Comparison of ENCODE assay signal across 20 cellular contexts in the genomic region with DNA sequence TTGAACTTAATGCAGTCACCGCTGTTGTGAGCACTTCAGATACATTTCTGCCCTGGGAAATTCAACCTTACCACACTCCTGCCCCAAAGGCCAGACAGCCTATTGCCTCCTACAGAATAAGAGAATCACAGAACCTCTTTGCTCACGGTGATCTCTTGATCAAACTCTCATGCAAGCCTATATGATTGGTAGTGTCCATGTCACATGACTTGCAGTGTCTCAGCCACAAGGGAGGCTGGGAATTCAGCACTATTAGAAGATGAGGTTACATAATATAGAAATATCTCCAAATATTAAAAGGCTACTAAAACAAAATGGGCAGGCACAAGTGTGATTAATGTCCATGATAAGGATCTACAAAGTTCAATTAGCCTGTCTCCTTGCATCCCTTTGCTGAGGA. TPM values are rescaled to one million over a fixed set of nuclear protein-coding genes. Genes with fewer than 3 reads are reported as not detected.
"Had no signal": no experiment of that assay in that cellular context is flagged by ENCODE, and none has a peak within 500 bp of the region (broad histone marks: within the 10 kb centered on the region; RNA-seq: fewer than 3 reads in every experiment).

No MANE protein-coding gene starts in this region.

- H3K4me3 Mint-ChIP-seq: immature natural killer cell; memory B cell; mesothelial cell of epicardium; natural killer cell; neural crest cell; stimulated activated naive B cell treated with anti-CD40 and anti-IgM and Interleukin-4, amounts not matched to agents 10 μg/mL and 1 μg/mL and 100 μg/mL, for 72 hours; stimulated activated naive CD8-positive, alpha-beta T cell treated with anti-CD3 and anti-CD28 coated beads, Interleukin-15, amount 100 ng/mL, for 72 hours had no signal

- H3K27ac Mint-ChIP-seq: immature natural killer cell; memory B cell; mesothelial cell of epicardium; natural killer cell; stimulated activated naive B cell treated with anti-CD40 and anti-IgM and Interleukin-4, amounts not matched to agents 10 μg/mL and 1 μg/mL and 100 μg/mL, for 72 hours; stimulated activated naive CD8-positive, alpha-beta T cell treated with anti-CD3 and anti-CD28 coated beads, Interleukin-15, amount 100 ng/mL, for 72 hours had no signal

- DNase-seq: effector memory CD4-positive, alpha-beta T cell; esophagus squamous epithelium; foreskin fibroblast; glutamatergic neuron; immature natural killer cell; left ventricle myocardium inferior; lower lobe of right lung; natural killer cell; ovary; sigmoid colon; stimulated activated CD4-positive, alpha-beta T cell treated with anti-CD3 and anti-CD28 coated beads, Interleukin-2, amount 100 ng/mL, for 24 hours; stimulated activated CD4-positive, alpha-beta T cell treated with anti-CD3 and anti-CD28 coated beads, Interleukin-4, amount 100 ng/mL, for 4 hours; stimulated activated naive B cell treated with anti-CD40 and anti-IgM and Interleukin-4, amounts not matched to agents 10 μg/mL and 1 μg/mL and 100 μg/mL, for 72 hours; stimulated activated naive CD8-positive, alpha-beta T cell treated with anti-CD3 and anti-CD28 coated beads, Interleukin-15, amount 100 ng/mL, for 72 hours; testis; transverse colon had no signal

- H3K36me3 Mint-ChIP-seq: immature natural killer cell; mesothelial cell of epicardium; natural killer cell; stimulated activated naive B cell treated with anti-CD40 and anti-IgM and Interleukin-4, amounts not matched to agents 10 μg/mL and 1 μg/mL and 100 μg/mL, for 72 hours had no signal

- H3K4me1 Mint-ChIP-seq: memory B cell had no signal

- ATAC-seq: gastroesophageal sphincter; lower lobe of right lung; natural killer cell; stimulated activated naive B cell treated with anti-CD40 and anti-IgM and Interleukin-4, amounts not matched to agents 10 μg/mL and 1 μg/mL and 100 μg/mL, for 72 hours; stimulated activated naive CD8-positive, alpha-beta T cell treated with anti-CD3 and anti-CD28 coated beads, Interleukin-15, amount 100 ng/mL, for 72 hours had no signal

- H3K9me3 Mint-ChIP-seq: mesothelial cell of epicardium; natural killer cell; neural crest cell; stimulated activated naive B cell treated with anti-CD40 and anti-IgM and Interleukin-4, amounts not matched to agents 10 μg/mL and 1 μg/mL and 100 μg/mL, for 72 hours; stimulated activated naive CD8-positive, alpha-beta T cell treated with anti-CD3 and anti-CD28 coated beads, Interleukin-15, amount 100 ng/mL, for 72 hours had no signal

RNA-seq across cellular contexts. Expression of gene PCOLCE2, which starts 3.8 kb away (rescaled TPM):
- total RNA-seq: natural killer cell had no signal
